In genomic region chr16:65121870-65122723, GRCh38 we compare ENCODE assay signal across 1 cellular context.
A peak's percentile ranks its signal among the peaks of the same experiment; 100 is the strongest.
TF ChIP-seq lines count a peak whose summit lies in the region.

Gene CDH11 (minus strand): TSS chr16:65122063. CDS start chr16:65004869, 117,194 bp downstream.

TF ChIP-seq in H1, 55 proteins besides CTCF, POLR2A, EP300 and RAD21 (continued from another document):
- TF ChIP-seq ATF3 (IDR thresholded peaks at IDR 0.05; ENCODE audit: insufficient read depth, low read depth, low read length) (no peak), SP1 (IDR thresholded peaks at IDR 0.05; ENCODE audit: low read depth, low read length) (no peak), TCF12 (IDR thresholded peaks at IDR 0.05; ENCODE audit: low read depth, low read length) (no peak), BCL11A (IDR thresholded peaks at IDR 0.05; ENCODE audit: low read depth in 2 of 2, low read length in 2 of 2) (no peak), SP2 (IDR thresholded peaks at IDR 0.05; ENCODE audit: low read length) (no peak), BRCA1 (IDR thresholded peaks at IDR 0.05; ENCODE audit: low read depth, low read length) (no peak), JUN (IDR thresholded peaks at IDR 0.05; ENCODE audit: low read depth, low read length) (no peak), KDM4A (IDR thresholded peaks at IDR 0.05; ENCODE audit: low read depth, low read length, severe bottlenecking) (peak; percentile 59), RNF2 (IDR thresholded peaks at IDR 0.05; ENCODE audit: borderline replicate concordance, low read depth, low read length, missing control alignments, poor library complexity, severe bottlenecking) (no peak), RBBP5 (IDR thresholded peaks at IDR 0.05; ENCODE audit: borderline replicate concordance, low read depth, low read length) (0 out of 2 replicates have a peak, but pooled peaks have one; percentile 5), CTBP2 (IDR thresholded peaks at IDR 0.05; ENCODE audit: borderline replicate concordance, insufficient read depth, insufficient read length, low read length) (peak; percentile 33), YY1 (IDR thresholded peaks at IDR 0.05; ENCODE audit: low read depth, low read length) (no peak), EGR1 (IDR thresholded peaks at IDR 0.05; ENCODE audit: borderline replicate concordance, low read depth, low read length) (no peak), TBP (IDR thresholded peaks at IDR 0.05; ENCODE audit: low read depth, low read length) (no peak), KDM5A (IDR thresholded peaks at IDR 0.05; ENCODE audit: low read length) (no peak), SRF (IDR thresholded peaks at IDR 0.05; ENCODE audit: low read depth, low read length) (no peak), CBX5 (IDR thresholded peaks at IDR 0.05; ENCODE audit: low read depth, low read length) (no peak), SAP30 (IDR thresholded peaks at IDR 0.05; ENCODE audit: insufficient read depth, insufficient replicate concordance, low read length) (no peak), GTF2F1 (IDR thresholded peaks at IDR 0.05; ENCODE audit: borderline replicate concordance, low read depth, low read length) (no peak), ASH2L (IDR thresholded peaks at IDR 0.05; ENCODE audit: low read length) (no peak), RXRA (IDR thresholded peaks at IDR 0.05; ENCODE audit: insufficient read depth, low read depth, low read length) (no peak), RFX5 (IDR thresholded peaks at IDR 0.05; ENCODE audit: borderline replicate concordance, low read depth, low read length) (no peak), HDAC2 (IDR thresholded peaks at IDR 0.05; ENCODE audit: borderline replicate concordance in 1 of 2, low read depth in 2 of 2, low read length in 2 of 2) (no peak), POLR2AphosphoS5 (IDR thresholded peaks at IDR 0.05; ENCODE audit: low read depth, low read length) (no peak), KDM1A (IDR thresholded peaks at IDR 0.05; ENCODE audit: borderline replicate concordance, low read length) (no peak), FOSL1 (IDR thresholded peaks at IDR 0.05; ENCODE audit: insufficient read depth, low read depth, low read length) (no peak), HDAC6 (IDR thresholded peaks at IDR 0.05; ENCODE audit: low read depth, low read length) (no peak), JUND (IDR thresholded peaks at IDR 0.05; ENCODE audit: low read length) (no peak), SUZ12 (IDR thresholded peaks at IDR 0.05; ENCODE audit: low read length) (no peak), NANOG (IDR thresholded peaks at IDR 0.05; ENCODE audit: insufficient read depth, low read depth, low read length, poor library complexity, severe bottlenecking) (no peak), TEAD4 (IDR thresholded peaks at IDR 0.05; ENCODE audit: low read depth, low read length) (peak; percentile 68), ZNF274 (IDR thresholded peaks at IDR 0.05; ENCODE audit: borderline replicate concordance, extremely low read depth, low read length) (no peak), MAFK (IDR thresholded peaks at IDR 0.05; ENCODE audit: low read depth, low read length) (no peak), BACH1 (IDR thresholded peaks at IDR 0.05; ENCODE audit: low read length) (no peak; the same call in 1 of the 2 replicates), PHF8 (conservative IDR thresholded peaks at IDR 0.05; ENCODE audit: low read depth, low read length) (0 out of 2 replicates have a peak, but pooled peaks have one; percentile 13), NRF1 (IDR thresholded peaks at IDR 0.05; ENCODE audit: low read depth, low read length) (no peak), SIRT6 (IDR thresholded peaks at IDR 0.05; ENCODE audit: low read length) (no peak), CBX8 (IDR thresholded peaks at IDR 0.05; ENCODE audit: borderline replicate concordance, low read depth, low read length) (no peak), EZH2 (IDR thresholded peaks at IDR 0.05; ENCODE audit: low read depth, low read length, severe bottlenecking) (no peak), CEBPB (IDR thresholded peaks at IDR 0.05; ENCODE audit: low read depth, low read length) (no peak)
- TF ChIP-seq, protein P1, sequence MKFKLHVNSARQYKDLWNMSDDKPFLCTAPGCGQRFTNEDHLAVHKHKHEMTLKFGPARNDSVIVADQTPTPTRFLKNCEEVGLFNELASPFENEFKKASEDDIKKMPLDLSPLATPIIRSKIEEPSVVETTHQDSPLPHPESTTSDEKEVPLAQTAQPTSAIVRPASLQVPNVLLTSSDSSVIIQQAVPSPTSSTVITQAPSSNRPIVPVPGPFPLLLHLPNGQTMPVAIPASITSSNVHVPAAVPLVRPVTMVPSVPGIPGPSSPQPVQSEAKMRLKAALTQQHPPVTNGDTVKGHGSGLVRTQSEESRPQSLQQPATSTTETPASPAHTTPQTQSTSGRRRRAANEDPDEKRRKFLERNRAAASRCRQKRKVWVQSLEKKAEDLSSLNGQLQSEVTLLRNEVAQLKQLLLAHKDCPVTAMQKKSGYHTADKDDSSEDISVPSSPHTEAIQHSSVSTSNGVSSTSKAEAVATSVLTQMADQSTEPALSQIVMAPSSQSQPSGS (IDR thresholded peaks at IDR 0.05; ENCODE audit: low read length), result no peak
- TF ChIP-seq, protein P2, sequence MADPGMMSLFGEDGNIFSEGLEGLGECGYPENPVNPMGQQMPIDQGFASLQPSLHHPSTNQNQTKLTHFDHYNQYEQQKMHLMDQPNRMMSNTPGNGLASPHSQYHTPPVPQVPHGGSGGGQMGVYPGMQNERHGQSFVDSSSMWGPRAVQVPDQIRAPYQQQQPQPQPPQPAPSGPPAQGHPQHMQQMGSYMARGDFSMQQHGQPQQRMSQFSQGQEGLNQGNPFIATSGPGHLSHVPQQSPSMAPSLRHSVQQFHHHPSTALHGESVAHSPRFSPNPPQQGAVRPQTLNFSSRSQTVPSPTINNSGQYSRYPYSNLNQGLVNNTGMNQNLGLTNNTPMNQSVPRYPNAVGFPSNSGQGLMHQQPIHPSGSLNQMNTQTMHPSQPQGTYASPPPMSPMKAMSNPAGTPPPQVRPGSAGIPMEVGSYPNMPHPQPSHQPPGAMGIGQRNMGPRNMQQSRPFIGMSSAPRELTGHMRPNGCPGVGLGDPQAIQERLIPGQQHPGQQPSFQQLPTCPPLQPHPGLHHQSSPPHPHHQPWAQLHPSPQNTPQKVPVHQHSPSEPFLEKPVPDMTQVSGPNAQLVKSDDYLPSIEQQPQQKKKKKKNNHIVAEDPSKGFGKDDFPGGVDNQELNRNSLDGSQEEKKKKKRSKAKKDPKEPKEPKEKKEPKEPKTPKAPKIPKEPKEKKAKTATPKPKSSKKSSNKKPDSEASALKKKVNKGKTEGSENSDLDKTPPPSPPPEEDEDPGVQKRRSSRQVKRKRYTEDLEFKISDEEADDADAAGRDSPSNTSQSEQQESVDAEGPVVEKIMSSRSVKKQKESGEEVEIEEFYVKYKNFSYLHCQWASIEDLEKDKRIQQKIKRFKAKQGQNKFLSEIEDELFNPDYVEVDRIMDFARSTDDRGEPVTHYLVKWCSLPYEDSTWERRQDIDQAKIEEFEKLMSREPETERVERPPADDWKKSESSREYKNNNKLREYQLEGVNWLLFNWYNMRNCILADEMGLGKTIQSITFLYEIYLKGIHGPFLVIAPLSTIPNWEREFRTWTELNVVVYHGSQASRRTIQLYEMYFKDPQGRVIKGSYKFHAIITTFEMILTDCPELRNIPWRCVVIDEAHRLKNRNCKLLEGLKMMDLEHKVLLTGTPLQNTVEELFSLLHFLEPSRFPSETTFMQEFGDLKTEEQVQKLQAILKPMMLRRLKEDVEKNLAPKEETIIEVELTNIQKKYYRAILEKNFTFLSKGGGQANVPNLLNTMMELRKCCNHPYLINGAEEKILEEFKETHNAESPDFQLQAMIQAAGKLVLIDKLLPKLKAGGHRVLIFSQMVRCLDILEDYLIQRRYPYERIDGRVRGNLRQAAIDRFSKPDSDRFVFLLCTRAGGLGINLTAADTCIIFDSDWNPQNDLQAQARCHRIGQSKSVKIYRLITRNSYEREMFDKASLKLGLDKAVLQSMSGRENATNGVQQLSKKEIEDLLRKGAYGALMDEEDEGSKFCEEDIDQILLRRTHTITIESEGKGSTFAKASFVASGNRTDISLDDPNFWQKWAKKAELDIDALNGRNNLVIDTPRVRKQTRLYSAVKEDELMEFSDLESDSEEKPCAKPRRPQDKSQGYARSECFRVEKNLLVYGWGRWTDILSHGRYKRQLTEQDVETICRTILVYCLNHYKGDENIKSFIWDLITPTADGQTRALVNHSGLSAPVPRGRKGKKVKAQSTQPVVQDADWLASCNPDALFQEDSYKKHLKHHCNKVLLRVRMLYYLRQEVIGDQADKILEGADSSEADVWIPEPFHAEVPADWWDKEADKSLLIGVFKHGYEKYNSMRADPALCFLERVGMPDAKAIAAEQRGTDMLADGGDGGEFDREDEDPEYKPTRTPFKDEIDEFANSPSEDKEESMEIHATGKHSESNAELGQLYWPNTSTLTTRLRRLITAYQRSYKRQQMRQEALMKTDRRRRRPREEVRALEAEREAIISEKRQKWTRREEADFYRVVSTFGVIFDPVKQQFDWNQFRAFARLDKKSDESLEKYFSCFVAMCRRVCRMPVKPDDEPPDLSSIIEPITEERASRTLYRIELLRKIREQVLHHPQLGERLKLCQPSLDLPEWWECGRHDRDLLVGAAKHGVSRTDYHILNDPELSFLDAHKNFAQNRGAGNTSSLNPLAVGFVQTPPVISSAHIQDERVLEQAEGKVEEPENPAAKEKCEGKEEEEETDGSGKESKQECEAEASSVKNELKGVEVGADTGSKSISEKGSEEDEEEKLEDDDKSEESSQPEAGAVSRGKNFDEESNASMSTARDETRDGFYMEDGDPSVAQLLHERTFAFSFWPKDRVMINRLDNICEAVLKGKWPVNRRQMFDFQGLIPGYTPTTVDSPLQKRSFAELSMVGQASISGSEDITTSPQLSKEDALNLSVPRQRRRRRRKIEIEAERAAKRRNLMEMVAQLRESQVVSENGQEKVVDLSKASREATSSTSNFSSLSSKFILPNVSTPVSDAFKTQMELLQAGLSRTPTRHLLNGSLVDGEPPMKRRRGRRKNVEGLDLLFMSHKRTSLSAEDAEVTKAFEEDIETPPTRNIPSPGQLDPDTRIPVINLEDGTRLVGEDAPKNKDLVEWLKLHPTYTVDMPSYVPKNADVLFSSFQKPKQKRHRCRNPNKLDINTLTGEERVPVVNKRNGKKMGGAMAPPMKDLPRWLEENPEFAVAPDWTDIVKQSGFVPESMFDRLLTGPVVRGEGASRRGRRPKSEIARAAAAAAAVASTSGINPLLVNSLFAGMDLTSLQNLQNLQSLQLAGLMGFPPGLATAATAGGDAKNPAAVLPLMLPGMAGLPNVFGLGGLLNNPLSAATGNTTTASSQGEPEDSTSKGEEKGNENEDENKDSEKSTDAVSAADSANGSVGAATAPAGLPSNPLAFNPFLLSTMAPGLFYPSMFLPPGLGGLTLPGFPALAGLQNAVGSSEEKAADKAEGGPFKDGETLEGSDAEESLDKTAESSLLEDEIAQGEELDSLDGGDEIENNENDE (IDR thresholded peaks at IDR 0.05; ENCODE audit: insufficient replicate concordance, low read length), result no peak
